ENCODE assay signal across 1 cellular context in the genomic region with DNA sequence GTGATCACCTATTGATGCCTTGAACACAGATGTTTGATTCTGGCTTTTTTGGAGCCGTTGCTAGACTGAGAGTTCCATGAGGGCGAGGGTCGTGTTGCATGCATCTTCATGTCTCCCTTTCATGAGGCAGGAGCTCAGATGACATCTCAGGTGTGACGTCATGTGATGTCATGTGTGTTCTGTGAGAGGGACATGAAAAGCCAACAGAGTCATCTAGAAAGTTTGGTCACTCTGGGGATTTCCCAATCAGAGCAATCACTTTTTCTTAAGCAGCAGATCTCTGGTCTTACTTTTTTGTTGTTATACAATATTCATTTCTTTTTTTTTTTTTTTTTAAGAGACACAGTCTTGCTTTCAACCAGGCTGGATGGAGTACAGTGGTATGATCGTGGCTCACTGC.
TF ChIP-seq lines count a peak whose summit lies in the region.

No MANE protein-coding gene starts in this region.

TF ChIP-seq in GM12878, 131 proteins besides CTCF, POLR2A, EP300 and RAD21 (continued from another document and continues in another):
- TF ChIP-seq, protein P1, sequence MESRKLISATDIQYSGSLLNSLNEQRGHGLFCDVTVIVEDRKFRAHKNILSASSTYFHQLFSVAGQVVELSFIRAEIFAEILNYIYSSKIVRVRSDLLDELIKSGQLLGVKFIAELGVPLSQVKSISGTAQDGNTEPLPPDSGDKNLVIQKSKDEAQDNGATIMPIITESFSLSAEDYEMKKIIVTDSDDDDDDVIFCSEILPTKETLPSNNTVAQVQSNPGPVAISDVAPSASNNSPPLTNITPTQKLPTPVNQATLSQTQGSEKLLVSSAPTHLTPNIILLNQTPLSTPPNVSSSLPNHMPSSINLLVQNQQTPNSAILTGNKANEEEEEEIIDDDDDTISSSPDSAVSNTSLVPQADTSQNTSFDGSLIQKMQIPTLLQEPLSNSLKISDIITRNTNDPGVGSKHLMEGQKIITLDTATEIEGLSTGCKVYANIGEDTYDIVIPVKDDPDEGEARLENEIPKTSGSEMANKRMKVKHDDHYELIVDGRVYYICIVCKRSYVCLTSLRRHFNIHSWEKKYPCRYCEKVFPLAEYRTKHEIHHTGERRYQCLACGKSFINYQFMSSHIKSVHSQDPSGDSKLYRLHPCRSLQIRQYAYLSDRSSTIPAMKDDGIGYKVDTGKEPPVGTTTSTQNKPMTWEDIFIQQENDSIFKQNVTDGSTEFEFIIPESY (IDR thresholded peaks at IDR 0.05) = no peak
- TF ChIP-seq NR2F1 (conservative IDR thresholded peaks at IDR 0.05) = no peak
- no peak for TF ChIP-seq TCF3 (IDR thresholded peaks at IDR 0.05; ENCODE audit: borderline replicate concordance, insufficient read depth, low read depth, low read length)
- TF ChIP-seq, protein P2, sequence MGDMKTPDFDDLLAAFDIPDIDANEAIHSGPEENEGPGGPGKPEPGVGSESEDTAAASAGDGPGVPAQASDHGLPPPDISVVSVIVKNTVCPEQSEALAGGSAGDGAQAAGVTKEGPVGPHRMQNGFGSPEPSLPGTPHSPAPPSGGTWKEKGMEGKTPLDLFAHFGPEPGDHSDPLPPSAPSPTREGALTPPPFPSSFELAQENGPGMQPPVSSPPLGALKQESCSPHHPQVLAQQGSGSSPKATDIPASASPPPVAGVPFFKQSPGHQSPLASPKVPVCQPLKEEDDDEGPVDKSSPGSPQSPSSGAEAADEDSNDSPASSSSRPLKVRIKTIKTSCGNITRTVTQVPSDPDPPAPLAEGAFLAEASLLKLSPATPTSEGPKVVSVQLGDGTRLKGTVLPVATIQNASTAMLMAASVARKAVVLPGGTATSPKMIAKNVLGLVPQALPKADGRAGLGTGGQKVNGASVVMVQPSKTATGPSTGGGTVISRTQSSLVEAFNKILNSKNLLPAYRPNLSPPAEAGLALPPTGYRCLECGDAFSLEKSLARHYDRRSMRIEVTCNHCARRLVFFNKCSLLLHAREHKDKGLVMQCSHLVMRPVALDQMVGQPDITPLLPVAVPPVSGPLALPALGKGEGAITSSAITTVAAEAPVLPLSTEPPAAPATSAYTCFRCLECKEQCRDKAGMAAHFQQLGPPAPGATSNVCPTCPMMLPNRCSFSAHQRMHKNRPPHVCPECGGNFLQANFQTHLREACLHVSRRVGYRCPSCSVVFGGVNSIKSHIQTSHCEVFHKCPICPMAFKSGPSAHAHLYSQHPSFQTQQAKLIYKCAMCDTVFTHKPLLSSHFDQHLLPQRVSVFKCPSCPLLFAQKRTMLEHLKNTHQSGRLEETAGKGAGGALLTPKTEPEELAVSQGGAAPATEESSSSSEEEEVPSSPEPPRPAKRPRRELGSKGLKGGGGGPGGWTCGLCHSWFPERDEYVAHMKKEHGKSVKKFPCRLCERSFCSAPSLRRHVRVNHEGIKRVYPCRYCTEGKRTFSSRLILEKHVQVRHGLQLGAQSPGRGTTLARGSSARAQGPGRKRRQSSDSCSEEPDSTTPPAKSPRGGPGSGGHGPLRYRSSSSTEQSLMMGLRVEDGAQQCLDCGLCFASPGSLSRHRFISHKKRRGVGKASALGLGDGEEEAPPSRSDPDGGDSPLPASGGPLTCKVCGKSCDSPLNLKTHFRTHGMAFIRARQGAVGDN (IDR thresholded peaks at IDR 0.05) = no peak
- TF ChIP-seq NBN (IDR thresholded peaks at IDR 0.05) = peak; percentile 73; the same call in 1 of the 2 replicates
- TF ChIP-seq, protein P3, sequence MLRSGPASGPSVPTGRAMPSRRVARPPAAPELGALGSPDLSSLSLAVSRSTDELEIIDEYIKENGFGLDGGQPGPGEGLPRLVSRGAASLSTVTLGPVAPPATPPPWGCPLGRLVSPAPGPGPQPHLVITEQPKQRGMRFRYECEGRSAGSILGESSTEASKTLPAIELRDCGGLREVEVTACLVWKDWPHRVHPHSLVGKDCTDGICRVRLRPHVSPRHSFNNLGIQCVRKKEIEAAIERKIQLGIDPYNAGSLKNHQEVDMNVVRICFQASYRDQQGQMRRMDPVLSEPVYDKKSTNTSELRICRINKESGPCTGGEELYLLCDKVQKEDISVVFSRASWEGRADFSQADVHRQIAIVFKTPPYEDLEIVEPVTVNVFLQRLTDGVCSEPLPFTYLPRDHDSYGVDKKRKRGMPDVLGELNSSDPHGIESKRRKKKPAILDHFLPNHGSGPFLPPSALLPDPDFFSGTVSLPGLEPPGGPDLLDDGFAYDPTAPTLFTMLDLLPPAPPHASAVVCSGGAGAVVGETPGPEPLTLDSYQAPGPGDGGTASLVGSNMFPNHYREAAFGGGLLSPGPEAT (IDR thresholded peaks at IDR 0.05; ENCODE audit: low read depth) = peak; percentile 43; the same call in 1 of the 2 replicates
- TF ChIP-seq, protein P4, sequence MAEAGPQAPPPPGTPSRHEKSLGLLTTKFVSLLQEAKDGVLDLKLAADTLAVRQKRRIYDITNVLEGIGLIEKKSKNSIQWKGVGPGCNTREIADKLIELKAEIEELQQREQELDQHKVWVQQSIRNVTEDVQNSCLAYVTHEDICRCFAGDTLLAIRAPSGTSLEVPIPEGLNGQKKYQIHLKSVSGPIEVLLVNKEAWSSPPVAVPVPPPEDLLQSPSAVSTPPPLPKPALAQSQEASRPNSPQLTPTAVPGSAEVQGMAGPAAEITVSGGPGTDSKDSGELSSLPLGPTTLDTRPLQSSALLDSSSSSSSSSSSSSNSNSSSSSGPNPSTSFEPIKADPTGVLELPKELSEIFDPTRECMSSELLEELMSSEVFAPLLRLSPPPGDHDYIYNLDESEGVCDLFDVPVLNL (IDR thresholded peaks at IDR 0.05; ENCODE audit: low read depth, low read length) = no peak
- no peak for TF ChIP-seq SREBF2 (IDR thresholded peaks at IDR 0.05; ENCODE audit: low read length)
- TF ChIP-seq SREBF1 (IDR thresholded peaks at IDR 0.05; ENCODE audit: low read length) = no peak
- TF ChIP-seq RFX5 (IDR thresholded peaks at IDR 0.05; ENCODE audit: low read depth, low read length) = no peak
- TF ChIP-seq ZNF24 (IDR thresholded peaks at IDR 0.05) = no peak
- TF ChIP-seq, protein P5, sequence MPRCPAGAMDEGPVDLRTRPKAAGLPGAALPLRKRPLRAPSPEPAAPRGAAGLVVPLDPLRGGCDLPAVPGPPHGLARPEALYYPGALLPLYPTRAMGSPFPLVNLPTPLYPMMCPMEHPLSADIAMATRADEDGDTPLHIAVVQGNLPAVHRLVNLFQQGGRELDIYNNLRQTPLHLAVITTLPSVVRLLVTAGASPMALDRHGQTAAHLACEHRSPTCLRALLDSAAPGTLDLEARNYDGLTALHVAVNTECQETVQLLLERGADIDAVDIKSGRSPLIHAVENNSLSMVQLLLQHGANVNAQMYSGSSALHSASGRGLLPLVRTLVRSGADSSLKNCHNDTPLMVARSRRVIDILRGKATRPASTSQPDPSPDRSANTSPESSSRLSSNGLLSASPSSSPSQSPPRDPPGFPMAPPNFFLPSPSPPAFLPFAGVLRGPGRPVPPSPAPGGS (IDR thresholded peaks at IDR 0.05; ENCODE audit: borderline replicate concordance, insufficient read depth, low read depth, low read length, poor library complexity, severe bottlenecking) = peak; percentile 71
- TF ChIP-seq, protein P6, sequence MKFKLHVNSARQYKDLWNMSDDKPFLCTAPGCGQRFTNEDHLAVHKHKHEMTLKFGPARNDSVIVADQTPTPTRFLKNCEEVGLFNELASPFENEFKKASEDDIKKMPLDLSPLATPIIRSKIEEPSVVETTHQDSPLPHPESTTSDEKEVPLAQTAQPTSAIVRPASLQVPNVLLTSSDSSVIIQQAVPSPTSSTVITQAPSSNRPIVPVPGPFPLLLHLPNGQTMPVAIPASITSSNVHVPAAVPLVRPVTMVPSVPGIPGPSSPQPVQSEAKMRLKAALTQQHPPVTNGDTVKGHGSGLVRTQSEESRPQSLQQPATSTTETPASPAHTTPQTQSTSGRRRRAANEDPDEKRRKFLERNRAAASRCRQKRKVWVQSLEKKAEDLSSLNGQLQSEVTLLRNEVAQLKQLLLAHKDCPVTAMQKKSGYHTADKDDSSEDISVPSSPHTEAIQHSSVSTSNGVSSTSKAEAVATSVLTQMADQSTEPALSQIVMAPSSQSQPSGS (IDR thresholded peaks at IDR 0.05; ENCODE audit: low read length) = peak; percentile 80; the same call in 1 of the 2 replicates
- TF ChIP-seq KLF5 (IDR thresholded peaks at IDR 0.05; ENCODE audit: partially characterized antibody) = no peak
- no peak for TF ChIP-seq CHD1 (IDR thresholded peaks at IDR 0.05; ENCODE audit: low read depth, low read length)
- TF ChIP-seq, protein P7, sequence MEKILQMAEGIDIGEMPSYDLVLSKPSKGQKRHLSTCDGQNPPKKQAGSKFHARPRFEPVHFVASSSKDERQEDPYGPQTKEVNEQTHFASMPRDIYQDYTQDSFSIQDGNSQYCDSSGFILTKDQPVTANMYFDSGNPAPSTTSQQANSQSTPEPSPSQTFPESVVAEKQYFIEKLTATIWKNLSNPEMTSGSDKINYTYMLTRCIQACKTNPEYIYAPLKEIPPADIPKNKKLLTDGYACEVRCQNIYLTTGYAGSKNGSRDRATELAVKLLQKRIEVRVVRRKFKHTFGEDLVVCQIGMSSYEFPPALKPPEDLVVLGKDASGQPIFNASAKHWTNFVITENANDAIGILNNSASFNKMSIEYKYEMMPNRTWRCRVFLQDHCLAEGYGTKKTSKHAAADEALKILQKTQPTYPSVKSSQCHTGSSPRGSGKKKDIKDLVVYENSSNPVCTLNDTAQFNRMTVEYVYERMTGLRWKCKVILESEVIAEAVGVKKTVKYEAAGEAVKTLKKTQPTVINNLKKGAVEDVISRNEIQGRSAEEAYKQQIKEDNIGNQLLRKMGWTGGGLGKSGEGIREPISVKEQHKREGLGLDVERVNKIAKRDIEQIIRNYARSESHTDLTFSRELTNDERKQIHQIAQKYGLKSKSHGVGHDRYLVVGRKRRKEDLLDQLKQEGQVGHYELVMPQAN (conservative IDR thresholded peaks at IDR 0.05) = no peak
- TF ChIP-seq, protein P8, sequence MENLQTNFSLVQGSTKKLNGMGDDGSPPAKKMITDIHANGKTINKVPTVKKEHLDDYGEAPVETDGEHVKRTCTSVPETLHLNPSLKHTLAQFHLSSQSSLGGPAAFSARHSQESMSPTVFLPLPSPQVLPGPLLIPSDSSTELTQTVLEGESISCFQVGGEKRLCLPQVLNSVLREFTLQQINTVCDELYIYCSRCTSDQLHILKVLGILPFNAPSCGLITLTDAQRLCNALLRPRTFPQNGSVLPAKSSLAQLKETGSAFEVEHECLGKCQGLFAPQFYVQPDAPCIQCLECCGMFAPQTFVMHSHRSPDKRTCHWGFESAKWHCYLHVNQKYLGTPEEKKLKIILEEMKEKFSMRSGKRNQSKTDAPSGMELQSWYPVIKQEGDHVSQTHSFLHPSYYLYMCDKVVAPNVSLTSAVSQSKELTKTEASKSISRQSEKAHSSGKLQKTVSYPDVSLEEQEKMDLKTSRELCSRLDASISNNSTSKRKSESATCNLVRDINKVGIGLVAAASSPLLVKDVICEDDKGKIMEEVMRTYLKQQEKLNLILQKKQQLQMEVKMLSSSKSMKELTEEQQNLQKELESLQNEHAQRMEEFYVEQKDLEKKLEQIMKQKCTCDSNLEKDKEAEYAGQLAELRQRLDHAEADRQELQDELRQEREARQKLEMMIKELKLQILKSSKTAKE (IDR thresholded peaks at IDR 0.05; ENCODE audit: low read depth, poor library complexity, severe bottlenecking) = no peak
- TF ChIP-seq SIX5 (IDR thresholded peaks at IDR 0.05; ENCODE audit: low read depth, low read length, severe bottlenecking) = no peak
- TF ChIP-seq KDM1A (IDR thresholded peaks at IDR 0.05; ENCODE audit: borderline replicate concordance) = no peak
- TF ChIP-seq SIN3A (IDR thresholded peaks at IDR 0.05; ENCODE audit: low read depth, low read length) = no peak
- TF ChIP-seq EZH2 (IDR thresholded peaks at IDR 0.05; ENCODE audit: borderline replicate concordance, control insufficient read depth, low read depth, low read length) = no peak
- no peak for TF ChIP-seq TBL1XR1 (IDR thresholded peaks at IDR 0.05; ENCODE audit: low read depth, low read length)
- peak; percentile 79; the same call in 1 of the 2 replicates for TF ChIP-seq IRF4 (IDR thresholded peaks at IDR 0.05; ENCODE audit: low read depth, low read length)
- TF ChIP-seq, protein P9, sequence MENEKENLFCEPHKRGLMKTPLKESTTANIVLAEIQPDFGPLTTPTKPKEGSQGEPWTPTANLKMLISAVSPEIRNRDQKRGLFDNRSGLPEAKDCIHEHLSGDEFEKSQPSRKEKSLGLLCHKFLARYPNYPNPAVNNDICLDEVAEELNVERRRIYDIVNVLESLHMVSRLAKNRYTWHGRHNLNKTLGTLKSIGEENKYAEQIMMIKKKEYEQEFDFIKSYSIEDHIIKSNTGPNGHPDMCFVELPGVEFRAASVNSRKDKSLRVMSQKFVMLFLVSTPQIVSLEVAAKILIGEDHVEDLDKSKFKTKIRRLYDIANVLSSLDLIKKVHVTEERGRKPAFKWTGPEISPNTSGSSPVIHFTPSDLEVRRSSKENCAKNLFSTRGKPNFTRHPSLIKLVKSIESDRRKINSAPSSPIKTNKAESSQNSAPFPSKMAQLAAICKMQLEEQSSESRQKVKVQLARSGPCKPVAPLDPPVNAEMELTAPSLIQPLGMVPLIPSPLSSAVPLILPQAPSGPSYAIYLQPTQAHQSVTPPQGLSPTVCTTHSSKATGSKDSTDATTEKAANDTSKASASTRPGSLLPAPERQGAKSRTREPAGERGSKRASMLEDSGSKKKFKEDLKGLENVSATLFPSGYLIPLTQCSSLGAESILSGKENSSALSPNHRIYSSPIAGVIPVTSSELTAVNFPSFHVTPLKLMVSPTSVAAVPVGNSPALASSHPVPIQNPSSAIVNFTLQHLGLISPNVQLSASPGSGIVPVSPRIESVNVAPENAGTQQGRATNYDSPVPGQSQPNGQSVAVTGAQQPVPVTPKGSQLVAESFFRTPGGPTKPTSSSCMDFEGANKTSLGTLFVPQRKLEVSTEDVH (IDR thresholded peaks at IDR 0.05; ENCODE audit: low read depth, partially characterized antibody) = no peak
- no peak for TF ChIP-seq ZNF622 (IDR thresholded peaks at IDR 0.05)
- TF ChIP-seq, protein P10, sequence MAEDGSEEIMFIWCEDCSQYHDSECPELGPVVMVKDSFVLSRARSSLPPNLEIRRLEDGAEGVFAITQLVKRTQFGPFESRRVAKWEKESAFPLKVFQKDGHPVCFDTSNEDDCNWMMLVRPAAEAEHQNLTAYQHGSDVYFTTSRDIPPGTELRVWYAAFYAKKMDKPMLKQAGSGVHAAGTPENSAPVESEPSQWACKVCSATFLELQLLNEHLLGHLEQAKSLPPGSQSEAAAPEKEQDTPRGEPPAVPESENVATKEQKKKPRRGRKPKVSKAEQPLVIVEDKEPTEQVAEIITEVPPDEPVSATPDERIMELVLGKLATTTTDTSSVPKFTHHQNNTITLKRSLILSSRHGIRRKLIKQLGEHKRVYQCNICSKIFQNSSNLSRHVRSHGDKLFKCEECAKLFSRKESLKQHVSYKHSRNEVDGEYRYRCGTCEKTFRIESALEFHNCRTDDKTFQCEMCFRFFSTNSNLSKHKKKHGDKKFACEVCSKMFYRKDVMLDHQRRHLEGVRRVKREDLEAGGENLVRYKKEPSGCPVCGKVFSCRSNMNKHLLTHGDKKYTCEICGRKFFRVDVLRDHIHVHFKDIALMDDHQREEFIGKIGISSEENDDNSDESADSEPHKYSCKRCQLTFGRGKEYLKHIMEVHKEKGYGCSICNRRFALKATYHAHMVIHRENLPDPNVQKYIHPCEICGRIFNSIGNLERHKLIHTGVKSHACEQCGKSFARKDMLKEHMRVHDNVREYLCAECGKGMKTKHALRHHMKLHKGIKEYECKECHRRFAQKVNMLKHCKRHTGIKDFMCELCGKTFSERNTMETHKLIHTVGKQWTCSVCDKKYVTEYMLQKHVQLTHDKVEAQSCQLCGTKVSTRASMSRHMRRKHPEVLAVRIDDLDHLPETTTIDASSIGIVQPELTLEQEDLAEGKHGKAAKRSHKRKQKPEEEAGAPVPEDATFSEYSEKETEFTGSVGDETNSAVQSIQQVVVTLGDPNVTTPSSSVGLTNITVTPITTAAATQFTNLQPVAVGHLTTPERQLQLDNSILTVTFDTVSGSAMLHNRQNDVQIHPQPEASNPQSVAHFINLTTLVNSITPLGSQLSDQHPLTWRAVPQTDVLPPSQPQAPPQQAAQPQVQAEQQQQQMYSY (CRISPR knock-in tag; IDR thresholded peaks at IDR 0.05) = no peak
- TF ChIP-seq RB1 (IDR thresholded peaks at IDR 0.05; ENCODE audit: borderline replicate concordance) = no peak
- no peak for TF ChIP-seq EGR1 (IDR thresholded peaks at IDR 0.05; ENCODE audit: borderline replicate concordance in 1 of 2, low read depth in 2 of 2, low read length in 2 of 2)
- no peak for TF ChIP-seq IKZF2 (IDR thresholded peaks at IDR 0.05)
- TF ChIP-seq NFYA (IDR thresholded peaks at IDR 0.05; ENCODE audit: borderline replicate concordance, low read depth, low read length) = no peak
